Comparison of ENCODE assay signal across 1 cellular context in the genomic region with DNA sequence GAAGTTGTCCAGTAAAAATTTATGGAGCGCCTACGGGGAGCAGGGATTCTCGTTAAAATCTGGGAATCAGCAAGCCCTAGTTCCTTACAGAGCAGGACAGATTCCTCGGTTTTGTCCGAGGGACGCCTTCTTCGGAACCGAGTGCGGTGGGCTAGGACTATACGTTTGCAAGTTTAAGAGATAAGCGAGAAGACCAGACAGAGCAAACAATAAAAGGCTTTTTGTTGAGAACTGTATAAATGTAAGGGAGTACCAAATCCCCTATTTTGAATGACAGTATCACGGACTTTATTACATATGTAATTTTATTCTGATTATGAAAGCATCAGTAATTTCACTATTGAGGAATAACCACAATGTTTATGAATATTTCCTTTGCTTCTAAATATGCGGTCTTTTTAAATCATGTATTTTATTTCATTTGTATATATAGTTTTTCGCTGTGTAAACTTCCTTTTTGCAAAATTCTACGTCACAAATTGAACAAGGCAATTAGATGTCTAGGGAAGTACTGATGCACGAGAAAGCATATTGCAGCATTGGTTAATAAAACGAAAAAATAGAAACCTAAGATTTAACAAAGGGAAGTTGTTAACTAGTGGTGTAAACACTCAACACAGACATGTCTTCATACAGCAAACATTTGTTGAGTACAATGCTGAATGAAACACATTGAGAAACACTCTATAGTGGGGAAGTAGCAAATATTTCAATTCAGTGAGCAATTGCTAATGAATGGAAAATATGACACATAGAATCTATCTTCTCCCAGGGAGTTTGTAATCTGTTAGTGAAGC.
TF ChIP-seq lines count a peak whose summit lies in the region.

No MANE protein-coding gene starts in this region.

TF ChIP-seq in HepG2, 621 proteins besides CTCF, POLR2A, EP300 and RAD21 (continued from another document):
- TF ChIP-seq, protein P1, sequence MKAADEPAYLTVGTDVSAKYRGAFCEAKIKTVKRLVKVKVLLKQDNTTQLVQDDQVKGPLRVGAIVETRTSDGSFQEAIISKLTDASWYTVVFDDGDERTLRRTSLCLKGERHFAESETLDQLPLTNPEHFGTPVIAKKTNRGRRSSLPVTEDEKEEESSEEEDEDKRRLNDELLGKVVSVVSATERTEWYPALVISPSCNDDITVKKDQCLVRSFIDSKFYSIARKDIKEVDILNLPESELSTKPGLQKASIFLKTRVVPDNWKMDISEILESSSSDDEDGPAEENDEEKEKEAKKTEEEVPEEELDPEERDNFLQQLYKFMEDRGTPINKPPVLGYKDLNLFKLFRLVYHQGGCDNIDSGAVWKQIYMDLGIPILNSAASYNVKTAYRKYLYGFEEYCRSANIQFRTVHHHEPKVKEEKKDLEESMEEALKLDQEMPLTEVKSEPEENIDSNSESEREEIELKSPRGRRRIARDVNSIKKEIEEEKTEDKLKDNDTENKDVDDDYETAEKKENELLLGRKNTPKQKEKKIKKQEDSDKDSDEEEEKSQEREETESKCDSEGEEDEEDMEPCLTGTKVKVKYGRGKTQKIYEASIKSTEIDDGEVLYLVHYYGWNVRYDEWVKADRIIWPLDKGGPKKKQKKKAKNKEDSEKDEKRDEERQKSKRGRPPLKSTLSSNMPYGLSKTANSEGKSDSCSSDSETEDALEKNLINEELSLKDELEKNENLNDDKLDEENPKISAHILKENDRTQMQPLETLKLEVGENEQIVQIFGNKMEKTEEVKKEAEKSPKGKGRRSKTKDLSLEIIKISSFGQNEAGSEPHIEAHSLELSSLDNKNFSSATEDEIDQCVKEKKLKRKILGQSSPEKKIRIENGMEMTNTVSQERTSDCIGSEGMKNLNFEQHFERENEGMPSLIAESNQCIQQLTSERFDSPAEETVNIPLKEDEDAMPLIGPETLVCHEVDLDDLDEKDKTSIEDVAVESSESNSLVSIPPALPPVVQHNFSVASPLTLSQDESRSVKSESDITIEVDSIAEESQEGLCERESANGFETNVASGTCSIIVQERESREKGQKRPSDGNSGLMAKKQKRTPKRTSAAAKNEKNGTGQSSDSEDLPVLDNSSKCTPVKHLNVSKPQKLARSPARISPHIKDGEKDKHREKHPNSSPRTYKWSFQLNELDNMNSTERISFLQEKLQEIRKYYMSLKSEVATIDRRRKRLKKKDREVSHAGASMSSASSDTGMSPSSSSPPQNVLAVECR (CRISPR knock-in tag; IDR thresholded peaks at IDR 0.05; ENCODE audit: borderline replicate concordance), result no peak
- TF ChIP-seq SMAD1 (CRISPR knock-in tag; IDR thresholded peaks at IDR 0.05; ENCODE audit: borderline replicate concordance, low read depth), result no peak
- TF ChIP-seq BRCA1 (CRISPR knock-in tag; IDR thresholded peaks at IDR 0.05), result no peak
- peak; percentile 26; the same call in 1 of the 2 replicates for TF ChIP-seq SOX5 (CRISPR knock-in tag; IDR thresholded peaks at IDR 0.05; ENCODE audit: borderline replicate concordance)
- no peak for TF ChIP-seq HHEX (CRISPR knock-in tag; IDR thresholded peaks at IDR 0.05)
- TF ChIP-seq SP140L (CRISPR knock-in tag; IDR thresholded peaks at IDR 0.05; ENCODE audit: borderline replicate concordance), result no peak
- no peak for TF ChIP-seq HCFC1 (IDR thresholded peaks at IDR 0.05; ENCODE audit: low read depth, low read length)
- TF ChIP-seq PAF1 (CRISPR knock-in tag; IDR thresholded peaks at IDR 0.05), result no peak
- no peak for TF ChIP-seq SNAPC5 (CRISPR knock-in tag; IDR thresholded peaks at IDR 0.05; ENCODE audit: borderline replicate concordance)
- TF ChIP-seq ZBED4 (CRISPR knock-in tag; IDR thresholded peaks at IDR 0.05; ENCODE audit: borderline replicate concordance), result 0 out of 2 replicates have a peak, but pooled peaks have one; percentile 38
- TF ChIP-seq MTF2 (CRISPR knock-in tag; IDR thresholded peaks at IDR 0.05; ENCODE audit: borderline replicate concordance), result 0 out of 2 replicates have a peak, but pooled peaks have one; percentile 51
- TF ChIP-seq ZNF512B (CRISPR knock-in tag; IDR thresholded peaks at IDR 0.05; ENCODE audit: borderline replicate concordance), result no peak
- no peak for TF ChIP-seq NCOR1 (IDR thresholded peaks at IDR 0.05; ENCODE audit: borderline replicate concordance, low read length)
- TF ChIP-seq KDM5A (IDR thresholded peaks at IDR 0.05; ENCODE audit: borderline replicate concordance, low read length), result peak; percentile 20
- TF ChIP-seq PHF5A (CRISPR knock-in tag; IDR thresholded peaks at IDR 0.05; ENCODE audit: low read depth, unreplicated experiment), result no peak
- no peak for TF ChIP-seq ZNF775 (CRISPR knock-in tag; IDR thresholded peaks at IDR 0.05; ENCODE audit: borderline replicate concordance)
- 0 out of 2 replicates have a peak, but pooled peaks have one; percentile 7 for TF ChIP-seq BCL3 (CRISPR knock-in tag; IDR thresholded peaks at IDR 0.05)
- TF ChIP-seq, protein P2, sequence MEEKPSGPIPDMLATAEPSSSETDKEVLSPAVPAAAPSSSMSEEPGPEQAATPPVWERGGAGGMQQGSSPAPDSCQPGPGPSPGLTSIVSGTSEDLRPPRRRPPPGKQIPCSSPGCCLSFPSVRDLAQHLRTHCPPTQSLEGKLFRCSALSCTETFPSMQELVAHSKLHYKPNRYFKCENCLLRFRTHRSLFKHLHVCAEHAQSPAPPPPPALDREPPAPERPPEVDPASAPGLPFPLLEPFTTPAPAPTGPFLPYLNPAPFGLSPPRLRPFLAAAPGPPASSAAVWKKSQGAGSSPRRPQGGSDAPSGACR (CRISPR knock-in tag; IDR thresholded peaks at IDR 0.05), result 0 out of 2 replicates have a peak, but pooled peaks have one; percentile 11
- TF ChIP-seq ZNF879 (CRISPR knock-in tag; IDR thresholded peaks at IDR 0.05), result no peak
